In the genomic region with DNA sequence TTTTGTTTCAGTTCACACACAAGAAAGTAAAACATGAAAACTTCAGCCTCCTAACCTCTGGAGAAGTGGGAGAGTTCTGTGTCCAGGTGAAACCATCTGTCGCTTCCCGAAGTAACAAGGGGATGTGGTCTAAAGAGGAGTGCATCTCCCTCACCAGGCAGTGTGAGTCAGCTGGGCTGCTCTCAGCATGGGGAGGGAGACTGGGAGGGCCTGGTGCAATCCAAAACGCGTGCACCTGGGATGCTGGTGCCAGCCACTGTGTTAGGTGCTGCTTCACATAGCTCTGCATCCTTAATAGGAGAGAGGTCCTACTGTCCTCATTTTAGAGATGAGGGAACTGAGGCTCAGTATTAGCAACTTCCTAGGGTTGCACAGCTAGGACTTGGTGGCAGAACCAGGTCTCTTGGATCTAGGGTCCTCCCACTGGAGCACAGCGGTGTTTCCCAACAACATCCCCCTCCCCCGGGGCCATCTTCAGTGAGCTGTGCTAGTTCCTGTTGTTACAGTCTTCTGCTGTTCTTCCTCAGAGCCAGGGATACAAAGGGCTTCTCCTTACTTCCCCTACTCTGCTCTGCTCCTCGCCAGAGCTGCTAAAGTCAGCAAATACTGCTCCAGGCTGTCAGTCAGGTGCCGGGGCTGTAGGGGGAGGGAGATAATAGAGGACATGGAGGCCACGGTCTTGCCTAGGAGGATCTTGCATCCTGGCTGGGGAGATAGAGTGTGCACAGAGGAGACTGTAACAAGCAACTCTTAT, we compare ENCODE assay signal across 12 cellular contexts. TPM values are rescaled to one million over a fixed set of nuclear protein-coding genes. Genes with fewer than 3 reads are reported as not detected.
DNase-seq lines count a peak whose midpoint lies in the region; ATAC-seq, FAIRE-seq and TF ChIP-seq lines count a peak whose summit lies in the region.
"Had no signal": no experiment of that assay in that cellular context is flagged by ENCODE, and none has a peak within 500 bp of the region (broad histone marks: within the 10 kb centered on the region; RNA-seq: fewer than 3 reads in every experiment).

No MANE protein-coding gene starts in this region.

- H3K27me3 ChIP-seq in DND-41 (ENCODE audit: insufficient read depth, low read length, poor library complexity) = no peaks in the 10 kb centered on the region
- H3K27me3 ChIP-seq in naive thymus-derived CD4-positive, alpha-beta T cell (ENCODE audit: control insufficient read depth in 2 of 2, insufficient read depth in 2 of 2, low read length in 2 of 2) = no peaks in the 10 kb centered on the region
- H3K27me3 ChIP-seq: SJSA1 had no signal

- no peaks in the 10 kb centered on the region for H3K27me3 Mint-ChIP-seq in central memory CD8-positive, alpha-beta T cell
- H3K27me3 Mint-ChIP-seq in naive thymus-derived CD4-positive, alpha-beta T cell = no peaks in the 10 kb centered on the region

- no peak overlapping the region for H3K4me2 ChIP-seq in DND-41 (ENCODE audit: insufficient read depth, low read length)

- H3K36me3 Mint-ChIP-seq in central memory CD8-positive, alpha-beta T cell (ENCODE audit: insufficient read depth) = peaks cover 97% of the 10 kb centered on the region
- H3K36me3 Mint-ChIP-seq in naive thymus-derived CD4-positive, alpha-beta T cell = peaks cover 31 to 90% (median 75%) of the 10 kb centered on the region in 5 donors

- peaks cover 92% of the 10 kb centered on the region for H3K4me1 Mint-ChIP-seq in central memory CD8-positive, alpha-beta T cell
- peaks cover 50 to 91% (median 63%) of the 10 kb centered on the region in 7 donors for H3K4me1 Mint-ChIP-seq in naive thymus-derived CD4-positive, alpha-beta T cell
- H3K4me1 Mint-ChIP-seq: endodermal cell had no signal

- no peak overlapping the region for H2AFZ ChIP-seq in DND-41 (ENCODE audit: low read depth, low read length)

- no peaks in the 10 kb centered on the region for H3K4me1 ChIP-seq in DND-41 (ENCODE audit: insufficient read depth, low read length)
- peaks cover 55 to 89% of the 10 kb centered on the region in 2 donors for H3K4me1 ChIP-seq in naive thymus-derived CD4-positive, alpha-beta T cell (ENCODE audit: control insufficient read depth in 2 of 2, insufficient read depth in 2 of 2, low read length in 2 of 2)
- H3K4me1 ChIP-seq: SJSA1 had no signal

- no peak for FAIRE-seq in frontal cortex (lab: Jason Lieb, UNC)

- H3K4me3 Mint-ChIP-seq in central memory CD8-positive, alpha-beta T cell = peak overlapping the region; percentile 98
- peak overlapping the region in 3 of 10 donors; percentile 40 to 80 (median 55) for H3K4me3 Mint-ChIP-seq in naive thymus-derived CD4-positive, alpha-beta T cell
- H3K4me3 Mint-ChIP-seq: endodermal cell had no signal

- TF ChIP-seq CTCF in DND-41 (IDR thresholded peaks at IDR 0.05; ENCODE audit: borderline replicate concordance, extremely low read depth, low read length, poor library complexity, severe bottlenecking) = no peak

- H3K36me3 ChIP-seq in DND-41 (ENCODE audit: insufficient read depth, low read length) = no peaks in the 10 kb centered on the region
- H3K36me3 ChIP-seq in naive thymus-derived CD4-positive, alpha-beta T cell (ENCODE audit: control insufficient read depth in 2 of 3, insufficient read depth in 3 of 3, low read length in 3 of 3) = peaks cover 69 to 97% (median 89%) of the 10 kb centered on the region in 3 experiments
- H3K36me3 ChIP-seq: SJSA1 had no signal

- POLR2A ChIA-PET in naive thymus-derived CD4-positive, alpha-beta T cell (lab: Charles Lee) = interaction anchor here (0.7 to 14.9 kb wide), 12 partner anchors 8 to 57 kb away, joined by 3 to 255 read pairs (median 5); partner anchors contain the start of gene IL10RA

- H3K9me3 Mint-ChIP-seq in central memory CD8-positive, alpha-beta T cell = no peaks in the 10 kb centered on the region
- H3K9me3 Mint-ChIP-seq in naive thymus-derived CD4-positive, alpha-beta T cell = peaks cover 0 to 3% (median 0%) of the 10 kb centered on the region in 11 donors
- H3K9me3 Mint-ChIP-seq: endodermal cell had no signal

- DNase-seq in DND-41 (no peak), NCI-H2227 (lab: John Stamatoyannopoulos, UW; ENCODE audit: unreplicated experiment) (peak; percentile 63), frontal cortex (ENCODE audit: low spot score in 2 of 2) (no peak), NCI-H1694 (lab: John Stamatoyannopoulos, UW) (no peak), DMS53 (lab: John Stamatoyannopoulos, UW) (no peak), ureter (ENCODE audit: low spot score) (no peak)
- DNase-seq in central memory CD8-positive, alpha-beta T cell (ENCODE audit: low spot score in 2 of 2) = no peak
- DNase-seq in naive thymus-derived CD4-positive, alpha-beta T cell = no peak
- DNase-seq: amniotic stem cell, endodermal cell had no signal

- CTCF ChIA-PET in naive thymus-derived CD4-positive, alpha-beta T cell (lab: Charles Lee) = interaction anchor here (0.7 to 4.7 kb wide), 5 partner anchors 26 to 59 kb away, joined by 3 to 19 read pairs (median 9); no protein-coding TSS in a partner anchor

- H3K27ac Mint-ChIP-seq in central memory CD8-positive, alpha-beta T cell (ENCODE audit: low read depth) = peak overlapping the region; percentile 72
- peak overlapping the region; percentile 40 to 92 (median 78) for H3K27ac Mint-ChIP-seq in naive thymus-derived CD4-positive, alpha-beta T cell
- H3K27ac Mint-ChIP-seq: endodermal cell had no signal

- intact Hi-C loops in naive thymus-derived CD4-positive, alpha-beta T cell (cut with micrococcal nuclease) = no loop called here

- no peaks in the 10 kb centered on the region for H4K20me1 ChIP-seq in DND-41 (ENCODE audit: insufficient read depth, low read length)

- H3K79me2 ChIP-seq in DND-41 (ENCODE audit: insufficient read depth, low read length) = no peaks in the 10 kb centered on the region

- no peak overlapping the region for H3K4me3 ChIP-seq in DND-41 (ENCODE audit: low read depth in 1 of 2, low read length in 2 of 2)
- H3K4me3 ChIP-seq in naive thymus-derived CD4-positive, alpha-beta T cell (ENCODE audit: low read length) = no peak overlapping the region
- H3K4me3 ChIP-seq: SJSA1 had no signal

- no peak overlapping the region for H3K27ac ChIP-seq in DND-41 (ENCODE audit: low read length)
- peak overlapping the region; percentile 51 for H3K27ac ChIP-seq in naive thymus-derived CD4-positive, alpha-beta T cell (ENCODE audit: low read depth, low read length)
- H3K27ac ChIP-seq: SJSA1 had no signal

- ATAC-seq in DND-41 (ENCODE audit: insufficient read depth, low read depth) = peak; percentile 45; the same call in 1 of the 3 replicates
- ATAC-seq in central memory CD8-positive, alpha-beta T cell (replicated peaks; ENCODE audit: extremely low read depth, poor library complexity, severe bottlenecking) = peak; percentile 7
- ATAC-seq in naive thymus-derived CD4-positive, alpha-beta T cell = peak; percentile 14
- ATAC-seq: HCT116 had no signal

- no peak overlapping the region for H3K9ac ChIP-seq in DND-41 (ENCODE audit: low read depth, low read length)

- no peaks in the 10 kb centered on the region for H3K9me3 ChIP-seq in DND-41 (ENCODE audit: insufficient read depth, low read length, severe bottlenecking)
- H3K9me3 ChIP-seq in naive thymus-derived CD4-positive, alpha-beta T cell (ENCODE audit: control insufficient read depth in 2 of 3, low read length in 3 of 3) = no peaks in the 10 kb centered on the region
- H3K9me3 ChIP-seq: SJSA1 had no signal

RNA-seq across cellular contexts. Expression of gene IL10RA, which starts 8.0 kb away (rescaled TPM):
- total RNA-seq in naive thymus-derived CD4-positive, alpha-beta T cell = 100 to 1,000 TPM; 154 to 300 (median 184) TPM
- polyA plus RNA-seq in naive thymus-derived CD4-positive, alpha-beta T cell = 100 to 1,000 TPM in 1 of 2 donors, 10 to 100 TPM in 1; 85.2 to 163 TPM
- 2.0 TPM for total RNA-seq in frontal cortex
- total RNA-seq in ureter = 22.4 TPM
- total RNA-seq: SJSA1 had no signal
